In genomic region chr10:26628395-26628794, GRCh38 we compare ENCODE assay signal across 12 cellular contexts.
DNase-seq lines count a peak whose midpoint lies in the region; ATAC-seq and TF ChIP-seq lines count a peak whose summit lies in the region.
"Had no signal": no experiment of that assay in that cellular context is flagged by ENCODE, and none has a peak within 500 bp of the region (broad histone marks: within the 10 kb centered on the region; RNA-seq: fewer than 3 reads in every experiment).

No MANE protein-coding gene starts in this region.

- DNase-seq in naive B cell (no peak), NCI-H1105 (lab: John Stamatoyannopoulos, UW) (no peak), HEK293T (ENCODE audit: extremely low spot score) (no peak), NCI-H82 (lab: John Stamatoyannopoulos, UW) (no peak)
- DNase-seq: adrenal gland; effector CD8-positive, alpha-beta T cell; HCEC 1CT; Peyer's patch had no signal

- POLR2A ChIA-PET in HEK293T (lab: Yijun Ruan, JAX), result no interaction called here

- no peak overlapping the region for H3K4me3 Mint-ChIP-seq in naive B cell
- H3K4me3 Mint-ChIP-seq: neural crest cell had no signal

- peaks cover 0 to 6% (median 0%) of the 10 kb centered on the region in 3 donors for H3K4me1 Mint-ChIP-seq in naive B cell

- H3K27me3 Mint-ChIP-seq in naive B cell, result peaks cover 41 to 50% (median 48%) of the 10 kb centered on the region in 3 donors

- ATAC-seq in GM18907 (IDR thresholded peaks at IDR 0.05; ENCODE audit: unreplicated experiment) (peak; percentile 90), HG02642 (IDR thresholded peaks at IDR 0.05; ENCODE audit: poor library complexity, unreplicated experiment) (peak; percentile 55), HG03565 (IDR thresholded peaks at IDR 0.05; ENCODE audit: unreplicated experiment) (peak; percentile 75), naive B cell (ENCODE audit: low read depth in 2 of 2) (peak; percentile 85 to 86)

- H3K9me3 Mint-ChIP-seq in naive B cell, result peaks cover 3 to 15% (median 7%) of the 10 kb centered on the region in 7 donors

- CTCF ChIA-PET in HEK293T (lab: Yijun Ruan, JAX), result no interaction called here

- peak overlapping the region in 1 of 6 donors; percentile 56 for H3K27ac Mint-ChIP-seq in naive B cell

- no peaks in the 10 kb centered on the region for H3K36me3 Mint-ChIP-seq in naive B cell

TF ChIP-seq in HEK293T, 16 proteins besides CTCF, POLR2A, EP300 and RAD21:
- no peak for TF ChIP-seq L3MBTL2 (conservative IDR thresholded peaks at IDR 0.05)
- no peak for TF ChIP-seq LEF1 (IDR thresholded peaks at IDR 0.05; ENCODE audit: borderline replicate concordance)
- TF ChIP-seq PKNOX1 (IDR thresholded peaks at IDR 0.05), result no peak
- no peak for TF ChIP-seq NFRKB (IDR thresholded peaks at IDR 0.05)
- TF ChIP-seq FOXM1 (IDR thresholded peaks at IDR 0.05; ENCODE audit: borderline replicate concordance), result no peak
- no peak for TF ChIP-seq CTBP1 (IDR thresholded peaks at IDR 0.05; ENCODE audit: borderline replicate concordance)
- no peak for TF ChIP-seq TARDBP (IDR thresholded peaks at IDR 0.05)
- TF ChIP-seq FOXK2 (IDR thresholded peaks at IDR 0.05), result no peak
- TF ChIP-seq SP1 (IDR thresholded peaks at IDR 0.05), result no peak
- no peak for TF ChIP-seq SUZ12 (IDR thresholded peaks at IDR 0.05)
- no peak for TF ChIP-seq ARNT (IDR thresholded peaks at IDR 0.05)
- TF ChIP-seq HDGF (IDR thresholded peaks at IDR 0.05; ENCODE audit: borderline replicate concordance), result no peak
- no peak for TF ChIP-seq FOXA1 (IDR thresholded peaks at IDR 0.05)
- TF ChIP-seq BHLHE40 (IDR thresholded peaks at IDR 0.05; ENCODE audit: borderline replicate concordance), result no peak
- TF ChIP-seq ZNF384 (IDR thresholded peaks at IDR 0.05), result no peak
- no peak for TF ChIP-seq ELF4 (IDR thresholded peaks at IDR 0.05)
